In genomic region chr13:114227528-114227927, GRCh38 we compare ENCODE assay signal across 27 cellular contexts. TPM values are rescaled to one million over a fixed set of nuclear protein-coding genes. Genes with fewer than 3 reads are reported as not detected.
DNase-seq lines count a peak whose midpoint lies in the region; ATAC-seq and TF ChIP-seq lines count a peak whose summit lies in the region.
"Had no signal": no experiment of that assay in that cellular context is flagged by ENCODE, and none has a peak within 500 bp of the region (broad histone marks: within the 10 kb centered on the region; RNA-seq: fewer than 3 reads in every experiment).

No MANE protein-coding gene starts in this region.

- POLR2A ChIA-PET in IMR-90 (lab: Charles Lee; ENCODE audit: unreplicated experiment): no interaction called here

- 0 out of 3 replicates have a peak overlapping the region, but pooled peaks have one; percentile 65 for H2BK15ac ChIP-seq in IMR-90 (ENCODE audit: low read depth, low read length)

- H3K9me3 Mint-ChIP-seq in stimulated activated memory B cell treated with anti-CD40 and anti-IgM and Interleukin-4, amounts not matched to agents 10 μg/mL and 1 μg/mL and 100 μg/mL, for 72 hours: no peaks in the 10 kb centered on the region
- H3K9me3 Mint-ChIP-seq: effector memory CD8-positive, alpha-beta T cell; memory B cell had no signal

- H3K9me1 ChIP-seq in IMR-90 (ENCODE audit: insufficient read depth, low read length): no peaks in the 10 kb centered on the region

- no peak for DNase-seq in left ventricle myocardium superior
- no peak for DNase-seq in left cardiac atrium
- no peak for DNase-seq in IMR-90
- peak; percentile 29 for DNase-seq in ecto neural progenitor cell (ENCODE audit: low spot score)
- no peak for DNase-seq in NCI-H1417 (lab: John Stamatoyannopoulos, UW)
- DNase-seq in GM19240 (ENCODE audit: insufficient read length, low spot score): no peak
- DNase-seq: activated CD4-positive, CD25-positive, alpha-beta regulatory T cell treated with anti-CD3 and anti-CD28 coated beads, Interleukin-2, amount 50 U/mL, for 72 hours; activated gamma-delta T cell treated with Interleukin-2 at 50 U/mL for 16 hours; amniotic stem cell; effector memory CD8-positive, alpha-beta T cell; erythroblast; HCEC 1CT; Karpas-422; NCI-H1436 treated with DMSO at 0.1 percent for 48 hours; NCI-H446; psoas muscle; stomach had no signal

- no peaks in the 10 kb centered on the region for H3K9me3 ChIP-seq in IMR-90 (ENCODE audit: control insufficient read depth, insufficient read depth, low read length)
- H3K9me3 ChIP-seq: heart left ventricle, psoas muscle, SJSA1, stomach, thyroid gland had no signal

- H3K36me3 ChIP-seq in IMR-90 (ENCODE audit: control insufficient read depth, insufficient read depth, low read length): no peaks in the 10 kb centered on the region
- H3K36me3 ChIP-seq: heart left ventricle, SJSA1, stomach, thyroid gland had no signal

- no TSS peak for BruUV-seq in IMR-90 (replicated peaks; lab: Mats Ljungman, UMichigan)

- peak overlapping the region; percentile 79 for H3K27ac Mint-ChIP-seq in stimulated activated memory B cell treated with anti-CD40 and anti-IgM and Interleukin-4, amounts not matched to agents 10 μg/mL and 1 μg/mL and 100 μg/mL, for 72 hours
- H3K27ac Mint-ChIP-seq: B cell, memory B cell had no signal

- in situ Hi-C loops in IMR-90 (cut with MboI; ENCODE audit: low sequenced_read_pairs): no loop called here

- H2AK5ac ChIP-seq in IMR-90 (ENCODE audit: low read depth, low read length): peak overlapping the region; percentile 86; the same call in 1 of the 2 replicates

- no peak overlapping the region for H3K27ac ChIP-seq in IMR-90 (ENCODE audit: insufficient read depth, low read length)
- H3K27ac ChIP-seq: heart left ventricle, psoas muscle, SJSA1, stomach, thyroid gland had no signal

- H3K56ac ChIP-seq in IMR-90 (ENCODE audit: extremely low read depth, insufficient read depth, low read length): no peak overlapping the region

- H3K4me2 ChIP-seq in IMR-90 (ENCODE audit: low read depth, low read length): no peak overlapping the region

- H4K8ac ChIP-seq in IMR-90 (ENCODE audit: low read depth in 2 of 2, low read length in 2 of 2): no peak overlapping the region

- H4K5ac ChIP-seq in IMR-90 (ENCODE audit: low read depth, low read length): no peak overlapping the region

- dilution Hi-C loops in IMR-90 (cut with HindIII; ENCODE audit: low sequenced_read_pairs, unreplicated experiment): no loop called here

- CTCF ChIA-PET in IMR-90 (lab: Yijun Ruan, JAX): no interaction called here

- H2AFZ ChIP-seq in IMR-90 (replicated peaks; ENCODE audit: low read length, poor library complexity): peak overlapping the region; percentile 45

- intact Hi-C loops in left ventricle myocardium superior (cut with micrococcal nuclease): loop anchor here (5.0 kb wide), 1 partner anchor 280 kb away; no protein-coding TSS in a partner anchor
- intact Hi-C loops in left cardiac atrium (cut with DNase I): loop anchor here (2.0 kb wide), 2 partner anchors 277 to 409 kb away; no protein-coding TSS in a partner anchor
- intact Hi-C loops in IMR-90 (cut with micrococcal nuclease): loop anchor here (2.0 to 5.0 kb wide), 3 partner anchors 97 to 365 kb away; partner anchors contain the start of gene GAS6

- no peak for TF ChIP-seq POLR2A in IMR-90 (IDR thresholded peaks at IDR 0.05; ENCODE audit: low read depth, low read length)

- no peak overlapping the region; the same call in 1 of the 2 replicates for H2BK20ac ChIP-seq in IMR-90 (ENCODE audit: low read depth, low read length)

- no CpG with 5 or more reads among the region's 2 CpGs for WGBS in IMR-90 (ENCODE audit: extremely low coverage in 2 of 2, insufficient read length in 1 of 2), 2 experiments

- H3K4ac ChIP-seq in IMR-90 (ENCODE audit: low read depth, low read length): peak overlapping the region; percentile 40; the same call in 1 of the 2 replicates

- peak; percentile 16 for ATAC-seq in left ventricle myocardium superior
- no peak for ATAC-seq in left cardiac atrium
- ATAC-seq in IMR-90 (ENCODE audit: low read depth): no peak
- no peak for ATAC-seq in stimulated activated memory B cell treated with anti-CD40 and anti-IgM and Interleukin-4, amounts not matched to agents 10 μg/mL and 1 μg/mL and 100 μg/mL, for 72 hours
- no peak for ATAC-seq in HG03280 (IDR thresholded peaks at IDR 0.05; ENCODE audit: unreplicated experiment)

- H3K4me3 ChIP-seq in IMR-90 (ENCODE audit: insufficient read depth, low read depth, low read length): no peak overlapping the region
- H3K4me3 ChIP-seq: heart left ventricle, psoas muscle, SJSA1, stomach, thyroid gland had no signal

- H3K27me3 Mint-ChIP-seq in stimulated activated memory B cell treated with anti-CD40 and anti-IgM and Interleukin-4, amounts not matched to agents 10 μg/mL and 1 μg/mL and 100 μg/mL, for 72 hours: peaks cover 26% of the 10 kb centered on the region

- no peak overlapping the region for H2BK5ac ChIP-seq in IMR-90 (ENCODE audit: low read depth, low read length, poor library complexity, severe bottlenecking)

- no peak for TF ChIP-seq CTCF in IMR-90 (conservative IDR thresholded peaks at IDR 0.05; ENCODE audit: low read depth, low read length)

- H3K79me1 ChIP-seq in IMR-90 (ENCODE audit: low read depth in 1 of 2, low read length in 2 of 2): peaks cover 0 to 3% of the 10 kb centered on the region in 2 experiments; a peak in 2 of 4 replicates

- peaks cover 28% of the 10 kb centered on the region for H3K4me1 Mint-ChIP-seq in stimulated activated memory B cell treated with anti-CD40 and anti-IgM and Interleukin-4, amounts not matched to agents 10 μg/mL and 1 μg/mL and 100 μg/mL, for 72 hours

- no peak overlapping the region for H2AK9ac ChIP-seq in IMR-90 (replicated peaks; ENCODE audit: low read depth, low read length, poor library complexity)

- H3K14ac ChIP-seq in IMR-90 (replicated peaks; ENCODE audit: low read depth, low read length): no peak overlapping the region

- H3K4me1 ChIP-seq in IMR-90 (ENCODE audit: control insufficient read depth, insufficient read depth, low read length): peaks cover 8% of the 10 kb centered on the region

- H3K18ac ChIP-seq in IMR-90 (ENCODE audit: low read depth, low read length): no peak overlapping the region

- H3K9ac ChIP-seq in IMR-90 (ENCODE audit: low read depth, low read length): no peak overlapping the region

- peak overlapping the region; percentile 71 for H3K23ac ChIP-seq in IMR-90 (ENCODE audit: low read depth, low read length)

- H4K20me1 ChIP-seq in IMR-90 (ENCODE audit: insufficient read depth, low read length): no peaks in the 10 kb centered on the region

- no peak overlapping the region for H4K91ac ChIP-seq in IMR-90 (ENCODE audit: insufficient read depth, low read depth, low read length)

- H3K4me3 Mint-ChIP-seq in stimulated activated memory B cell treated with anti-CD40 and anti-IgM and Interleukin-4, amounts not matched to agents 10 μg/mL and 1 μg/mL and 100 μg/mL, for 72 hours: no peak overlapping the region
- H3K4me3 Mint-ChIP-seq: B cell; effector memory CD8-positive, alpha-beta T cell; memory B cell had no signal

- H2BK120ac ChIP-seq in IMR-90 (ENCODE audit: low read depth, low read length): no peak overlapping the region; the same call in 1 of the 2 replicates

- TF ChIP-seq RAD21 in IMR-90 (IDR thresholded peaks at IDR 0.05; ENCODE audit: low read length): no peak

- H3K27me3 ChIP-seq in IMR-90 (ENCODE audit: control insufficient read depth, insufficient read depth, low read length): no peaks in the 10 kb centered on the region
- H3K27me3 ChIP-seq: SJSA1, thyroid gland had no signal

- no peaks in the 10 kb centered on the region for H3K36me3 Mint-ChIP-seq in stimulated activated memory B cell treated with anti-CD40 and anti-IgM and Interleukin-4, amounts not matched to agents 10 μg/mL and 1 μg/mL and 100 μg/mL, for 72 hours
- H3K36me3 Mint-ChIP-seq: memory B cell had no signal

TF ChIP-seq in IMR-90, 13 proteins besides CTCF, POLR2A, EP300 and RAD21:
- TF ChIP-seq MAFK (IDR thresholded peaks at IDR 0.05; ENCODE audit: low read depth, low read length): no peak

RNA-seq across cellular contexts. Expression of gene CDC16, which starts 7.2 kb away (rescaled TPM):
- 35.9 TPM for total RNA-seq in left ventricle myocardium superior
- 10 to 100 TPM; 37.9 to 38.9 TPM for total RNA-seq in left cardiac atrium
- 41.6 and 52.8 TPM in 2 replicates for total RNA-seq in IMR-90 (2012; rRNA removed)
- polyA plus RNA-seq in IMR-90 (2012; rRNA removed): 56.2 and 66.6 TPM in 2 replicates
- 21.1 and 24.5 TPM in 2 replicates for polyA plus RNA-seq in IMR-90 (2012; cell fraction: cytosol; rRNA removed)
- polyA plus RNA-seq in IMR-90 (2012; cell fraction: nucleus; rRNA removed; ENCODE audit: low replicate concordance): 32.5 and 200 TPM in 2 replicates

RNA-seq across cellular contexts. Expression of gene CFAP97D2, which starts 48.5 kb away (rescaled TPM):
- total RNA-seq in left ventricle myocardium superior: not detected
- not detected for total RNA-seq in left cardiac atrium
- total RNA-seq in IMR-90 (2012; rRNA removed): not detected in 2 replicates
- polyA plus RNA-seq in IMR-90 (2012; rRNA removed): not detected in 2 replicates
- not detected in 2 replicates for polyA plus RNA-seq in IMR-90 (2012; cell fraction: cytosol; rRNA removed)
- polyA plus RNA-seq in IMR-90 (2012; cell fraction: nucleus; rRNA removed; ENCODE audit: low replicate concordance): not detected in 2 replicates
- total RNA-seq: fibroblast of villous mesenchyme, heart left ventricle, psoas muscle, RPMI7951, skeletal muscle tissue, stomach, thyroid gland had no signal
- polyA plus RNA-seq: heart left ventricle, stomach had no signal

RNA-seq across cellular contexts. Expression of gene UPF3A, which starts 53.9 kb away (rescaled TPM):
- 22.2 TPM for total RNA-seq in left ventricle myocardium superior
- total RNA-seq in left cardiac atrium: 10 to 100 TPM; 22.2 to 28.0 TPM
- 11.7 and 17.5 TPM in 2 replicates for total RNA-seq in IMR-90 (2012; rRNA removed)
- polyA plus RNA-seq in IMR-90 (2012; rRNA removed): 47.2 and 51.6 TPM in 2 replicates
- 16.1 and 25.1 TPM in 2 replicates for polyA plus RNA-seq in IMR-90 (2012; cell fraction: cytosol; rRNA removed)
- polyA plus RNA-seq in IMR-90 (2012; cell fraction: nucleus; rRNA removed; ENCODE audit: low replicate concordance): 42.5 and 154 TPM in 2 replicates
